Comparison of ENCODE assay signal across 25 cellular contexts in genomic region chr1:25055961-25056360, GRCh38.
"Had no signal": no experiment of that assay in that cellular context is flagged by ENCODE, and none has a peak within 500 bp of the region (broad histone marks: within the 10 kb centered on the region; RNA-seq: fewer than 3 reads in every experiment).

No MANE protein-coding gene starts in this region.

- H3K9me3 ChIP-seq: esophagus squamous epithelium, gastrocnemius medialis, left ventricle myocardium inferior, right lobe of liver, thoracic aorta had no signal

- H3K27ac ChIP-seq: esophagus squamous epithelium, gastrocnemius medialis, left ventricle myocardium inferior, parathyroid adenoma, right lobe of liver, thoracic aorta had no signal

- H3K4me3 ChIP-seq: esophagus squamous epithelium, gastrocnemius medialis, left ventricle myocardium inferior, right lobe of liver, thoracic aorta had no signal

- H3K9ac ChIP-seq: parathyroid adenoma had no signal

- H3K4me3 Mint-ChIP-seq: activated CD8-positive, alpha-beta T cell treated with anti-CD3 and anti-CD28 coated beads, Interleukin-2, amount 10 ng/mL, durations not matched to agents 7 days and 5 days; activated naive CD4-positive, alpha-beta T cell treated with anti-CD3 and anti-CD28 coated beads, Interleukin-2, amount 50 U/mL, for 24 hours; activated T-helper 1 cell treated with anti-CD3 and anti-CD28 coated beads, Interleukin-12 subunit alpha, Interleukin-12 subunit beta, Interleukin-2, Interleukin-4 antibody, amounts not matched to agents 30 ng/mL and 10 ng/mL and 1 ng/mL, durations not matched to agents 14 hours and 24 hours and 36 hours; brain; nephron; stimulated activated effector memory CD8-positive, alpha-beta T cell treated with anti-CD3 and anti-CD28 coated beads, Interleukin-12 subunit alpha, Interleukin-12 subunit beta, amount 100 ng/mL, for 72 hours; T-cell; type B pancreatic cell had no signal

- H3K27me3 Mint-ChIP-seq: brain had no signal

- H3K27me3 ChIP-seq: gastrocnemius medialis, right lobe of liver had no signal

- H3K9me3 Mint-ChIP-seq: activated naive CD4-positive, alpha-beta T cell treated with anti-CD3 and anti-CD28 coated beads, Interleukin-2, amount 50 U/mL, for 24 hours; activated T-helper 1 cell treated with anti-CD3 and anti-CD28 coated beads, Interleukin-12 subunit alpha, Interleukin-12 subunit beta, Interleukin-2, Interleukin-4 antibody, amounts not matched to agents 30 ng/mL and 10 ng/mL and 1 ng/mL, durations not matched to agents 14 hours and 24 hours and 36 hours; nephron; stimulated activated effector memory CD8-positive, alpha-beta T cell treated with anti-CD3 and anti-CD28 coated beads, Interleukin-12 subunit alpha, Interleukin-12 subunit beta, amount 100 ng/mL, for 72 hours; T-cell; type B pancreatic cell had no signal

- H3K36me3 Mint-ChIP-seq: activated naive CD4-positive, alpha-beta T cell treated with anti-CD3 and anti-CD28 coated beads, Interleukin-2, amount 50 U/mL, for 24 hours; brain; stimulated activated effector memory CD8-positive, alpha-beta T cell treated with anti-CD3 and anti-CD28 coated beads, Interleukin-12 subunit alpha, Interleukin-12 subunit beta, amount 100 ng/mL, for 72 hours; T-cell; type B pancreatic cell had no signal

- ATAC-seq: activated CD8-positive, alpha-beta T cell treated with anti-CD3 and anti-CD28 coated beads, Interleukin-2, amount 10 ng/mL, durations not matched to agents 7 days and 5 days; gastrocnemius medialis; stimulated activated effector memory CD8-positive, alpha-beta T cell treated with anti-CD3 and anti-CD28 coated beads, Interleukin-12 subunit alpha, Interleukin-12 subunit beta, amount 100 ng/mL, for 72 hours; T-cell had no signal

- H3K4me1 Mint-ChIP-seq: activated naive CD4-positive, alpha-beta T cell treated with anti-CD3 and anti-CD28 coated beads, Interleukin-2, amount 50 U/mL, for 24 hours had no signal

- H3K27ac Mint-ChIP-seq: activated CD8-positive, alpha-beta T cell treated with anti-CD3 and anti-CD28 coated beads, Interleukin-2, amount 10 ng/mL, durations not matched to agents 7 days and 5 days; activated naive CD4-positive, alpha-beta T cell treated with anti-CD3 and anti-CD28 coated beads, Interleukin-2, amount 50 U/mL, for 24 hours; activated T-helper 1 cell treated with anti-CD3 and anti-CD28 coated beads, Interleukin-12 subunit alpha, Interleukin-12 subunit beta, Interleukin-2, Interleukin-4 antibody, amounts not matched to agents 30 ng/mL and 10 ng/mL and 1 ng/mL, durations not matched to agents 14 hours and 24 hours and 36 hours; nephron; stimulated activated effector memory CD8-positive, alpha-beta T cell treated with anti-CD3 and anti-CD28 coated beads, Interleukin-12 subunit alpha, Interleukin-12 subunit beta, amount 100 ng/mL, for 72 hours; T-cell; type B pancreatic cell had no signal

- H3K36me3 ChIP-seq: esophagus squamous epithelium, gastrocnemius medialis, left ventricle myocardium inferior, right lobe of liver, thoracic aorta had no signal

- H3K4me1 ChIP-seq: esophagus squamous epithelium, gastrocnemius medialis, left ventricle myocardium inferior, parathyroid adenoma, right lobe of liver had no signal

- H3K79me2 ChIP-seq: parathyroid adenoma had no signal

- DNase-seq: activated CD4-positive, alpha-beta T cell treated with anti-CD3 and anti-CD28 coated beads, Interleukin-2, amount 50 U/mL, for 1 hour; activated CD8-positive, alpha-beta T cell treated with anti-CD3 and anti-CD28 coated beads, Interleukin-2, amount 10 ng/mL, durations not matched to agents 7 days and 5 days; activated gamma-delta T cell; anterior cingulate cortex; esophagus squamous epithelium; gastrocnemius medialis; hippocampal formation; kidney glomerular epithelial cell; left ventricle myocardium inferior; mammary epithelial cell; midbrain; nucleus accumbens; small intestine; stimulated activated CD4-positive, alpha-beta T cell treated with anti-CD3 and anti-CD28 coated beads, Interleukin-2, amount 100 ng/mL, for 24 hours; T-cell; T1000 had no signal

- H2AFZ ChIP-seq: parathyroid adenoma had no signal
